8 cellular contexts compared by ENCODE assay signal in the genomic region with DNA sequence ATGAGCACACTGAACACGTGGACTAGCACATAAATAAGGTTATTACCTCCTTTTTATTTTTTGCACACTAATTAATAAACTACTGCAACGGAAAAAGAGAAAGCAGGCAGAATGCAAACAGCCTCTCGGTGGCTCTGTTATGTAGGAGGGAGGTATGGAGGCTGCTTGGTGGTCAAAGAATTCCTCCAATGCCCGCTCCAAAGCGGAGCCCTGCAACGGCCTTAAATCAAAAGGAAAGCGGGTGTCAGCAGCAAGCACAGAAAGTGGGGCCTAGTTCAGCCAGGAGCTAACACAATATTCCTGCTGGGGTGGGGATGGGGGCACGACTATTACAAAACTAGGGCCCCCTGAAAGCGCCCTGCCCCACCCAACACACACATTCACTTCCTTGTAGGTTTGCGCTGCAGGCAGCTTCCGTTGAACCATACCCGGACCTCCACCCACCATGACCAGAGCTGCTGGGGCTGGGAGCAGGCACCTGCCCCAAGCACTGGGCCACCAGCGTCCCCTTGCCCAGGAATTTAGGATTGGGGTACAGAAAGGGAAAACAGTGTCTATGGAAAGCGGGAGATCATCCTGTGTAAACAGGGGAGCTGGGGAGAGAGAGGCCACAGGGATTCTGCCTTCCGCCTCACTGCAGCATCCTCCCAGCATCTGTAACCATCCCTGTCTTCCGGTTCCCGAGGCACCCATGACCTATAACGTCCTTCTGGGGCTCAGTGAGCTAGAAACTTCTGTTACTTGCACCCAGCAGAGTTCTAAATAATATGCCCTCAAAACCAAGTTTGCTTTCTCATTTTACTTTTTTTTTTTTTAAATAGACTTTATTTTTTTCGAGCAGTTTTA. TPM values are rescaled to one million over a fixed set of nuclear protein-coding genes. Genes with fewer than 3 reads are reported as not detected.
A peak's percentile ranks its signal among the peaks of the same experiment; 100 is the strongest.
DNase-seq lines count a peak whose midpoint lies in the region; ATAC-seq and TF ChIP-seq lines count a peak whose summit lies in the region.

No MANE protein-coding gene starts in this region.

- H2BK12ac ChIP-seq in neuronal stem cell (ENCODE audit: low read length), result no peak overlapping the region

- H3K4me1 ChIP-seq in duodenal mucosa (ENCODE audit: control insufficient read depth in 1 of 2, insufficient read depth in 2 of 2, low read length in 2 of 2) (no peaks in the 10 kb centered on the region), neuronal stem cell (ENCODE audit: control insufficient read depth in 2 of 2, insufficient read depth in 1 of 2, low read depth in 1 of 2, low read length in 2 of 2) (peaks cover 2 to 6% of the 10 kb centered on the region in 2 donors)

- H2AK5ac ChIP-seq in neuronal stem cell (ENCODE audit: low read depth, low read length), result no peak overlapping the region

- H3K36me3 ChIP-seq in GM06990 (ENCODE audit: control insufficient read depth, insufficient read depth, low read length) (no peaks in the 10 kb centered on the region), duodenal mucosa (ENCODE audit: control insufficient read depth in 1 of 2, insufficient read depth in 2 of 2, low read length in 2 of 2) (no peaks in the 10 kb centered on the region), neuronal stem cell (replicated peaks in 1 of 2; ENCODE audit: control insufficient read depth in 2 of 2, insufficient read depth in 2 of 2, low read length in 2 of 2) (no peaks in the 10 kb centered on the region)

- peak overlapping the region; percentile 92 for H2AFZ ChIP-seq in neuronal stem cell (ENCODE audit: low read length)

- H3K9ac ChIP-seq in duodenal mucosa (ENCODE audit: low read depth in 1 of 2, low read length in 2 of 2), result peak overlapping the region in 1 of 2 donors; percentile 18
- no peak overlapping the region for H3K9ac ChIP-seq in neuronal stem cell (ENCODE audit: low read depth, low read length, poor library complexity)

- no peak overlapping the region for H3K4ac ChIP-seq in neuronal stem cell (ENCODE audit: low read length)

- peak overlapping the region; percentile 43 for H4K8ac ChIP-seq in neuronal stem cell (ENCODE audit: low read depth, low read length)

- H3K27me3 ChIP-seq in GM06990 (replicated peaks; ENCODE audit: control insufficient read depth, insufficient read depth, low read length) (no peaks in the 10 kb centered on the region; the same call in 1 of the 2 replicates), duodenal mucosa (ENCODE audit: control insufficient read depth in 1 of 2, insufficient read depth in 2 of 2, low read length in 2 of 2) (no peaks in the 10 kb centered on the region), neuronal stem cell (ENCODE audit: control insufficient read depth in 3 of 3, insufficient read depth in 3 of 3, low read depth in 1 of 3, low read length in 3 of 3) (no peaks in the 10 kb centered on the region)

- H3K4me3 ChIP-seq in GM06990 (replicated peaks; ENCODE audit: low read depth, low read length), result peak overlapping the region; percentile 59
- H3K4me3 ChIP-seq in duodenal mucosa (ENCODE audit: low read depth in 1 of 2, low read length in 2 of 2), result peak overlapping the region; percentile 63 to 69
- peak overlapping the region in 1 of 2 donors; percentile 34 for H3K4me3 ChIP-seq in neuronal stem cell (ENCODE audit: low read length in 2 of 2)

- no peak overlapping the region for H2BK15ac ChIP-seq in neuronal stem cell (ENCODE audit: low read length)

- H4K91ac ChIP-seq in neuronal stem cell (ENCODE audit: low read depth, low read length, poor library complexity), result no peak overlapping the region

- H3K9me3 ChIP-seq in duodenal mucosa (ENCODE audit: control insufficient read depth in 1 of 2, low read length in 2 of 2), result no peaks in the 10 kb centered on the region
- H3K9me3 ChIP-seq in neuronal stem cell (replicated peaks in 1 of 2; ENCODE audit: control insufficient read depth in 2 of 2, insufficient read depth in 1 of 2, low read depth in 1 of 2, low read length in 2 of 2), result no peaks in the 10 kb centered on the region

- no peak overlapping the region for H3K23ac ChIP-seq in neuronal stem cell (ENCODE audit: low read depth, low read length, poor library complexity)

- no peak overlapping the region for H3K14ac ChIP-seq in neuronal stem cell (ENCODE audit: low read length)

- DNase-seq in GM06990 (ENCODE audit: extremely low read depth, insufficient read length), result no peak
- peak; percentile 36 for DNase-seq in NCI-H526 treated with DMSO at 0.1 percent for 48 hours (lab: John Stamatoyannopoulos, UW)
- no peak for DNase-seq in neuronal stem cell (ENCODE audit: low spot score)
- no peak for DNase-seq in NCI-H187 treated with DMSO at 0.1 percent for 48 hours (lab: John Stamatoyannopoulos, UW)
- no peak for DNase-seq in NCI-H446 (lab: John Stamatoyannopoulos, UW)

- H3K27ac ChIP-seq in duodenal mucosa (ENCODE audit: low read depth, low read length) (no peak overlapping the region), neuronal stem cell (replicated peaks; ENCODE audit: low read length) (no peak overlapping the region)

- TF ChIP-seq CTCF in GM06990 (IDR thresholded peaks at IDR 0.05; ENCODE audit: insufficient read depth, low read length, poor library complexity, severe bottlenecking), result no peak

- peak overlapping the region; percentile 33 for H3K4me2 ChIP-seq in neuronal stem cell (ENCODE audit: insufficient read depth, low read length, poor library complexity, severe bottlenecking)

- H2BK5ac ChIP-seq in neuronal stem cell (ENCODE audit: low read length), result no peak overlapping the region

- no peaks in the 10 kb centered on the region for H3K79me1 ChIP-seq in neuronal stem cell (ENCODE audit: low read depth, low read length)

- WGBS in neuronal stem cell (ENCODE audit: extremely low coverage in 2 of 2, insufficient read length in 2 of 2, insufficient replicate concordance in 1 of 2), 2 donors, result no CpG with 5 or more reads among the region's 19 CpGs

- H2BK120ac ChIP-seq in neuronal stem cell (ENCODE audit: low read depth, low read length), result no peak overlapping the region

- ATAC-seq in HG03139 (IDR thresholded peaks at IDR 0.05; ENCODE audit: unreplicated experiment) (no peak), GM21381 (IDR thresholded peaks at IDR 0.05; ENCODE audit: unreplicated experiment) (no peak)

- H3K18ac ChIP-seq in neuronal stem cell (ENCODE audit: low read length), result peak overlapping the region; percentile 87

RNA-seq across cellular contexts. Expression of a gene that starts 57.1 kb away (rescaled TPM):
- 134 TPM for polyA plus RNA-seq in neuronal stem cell (2013, experiment 1 of 2)
- polyA plus RNA-seq in neuronal stem cell (2013, experiment 2 of 2), result 134 TPM
